8 cellular contexts compared by ENCODE assay signal in the genomic region with DNA sequence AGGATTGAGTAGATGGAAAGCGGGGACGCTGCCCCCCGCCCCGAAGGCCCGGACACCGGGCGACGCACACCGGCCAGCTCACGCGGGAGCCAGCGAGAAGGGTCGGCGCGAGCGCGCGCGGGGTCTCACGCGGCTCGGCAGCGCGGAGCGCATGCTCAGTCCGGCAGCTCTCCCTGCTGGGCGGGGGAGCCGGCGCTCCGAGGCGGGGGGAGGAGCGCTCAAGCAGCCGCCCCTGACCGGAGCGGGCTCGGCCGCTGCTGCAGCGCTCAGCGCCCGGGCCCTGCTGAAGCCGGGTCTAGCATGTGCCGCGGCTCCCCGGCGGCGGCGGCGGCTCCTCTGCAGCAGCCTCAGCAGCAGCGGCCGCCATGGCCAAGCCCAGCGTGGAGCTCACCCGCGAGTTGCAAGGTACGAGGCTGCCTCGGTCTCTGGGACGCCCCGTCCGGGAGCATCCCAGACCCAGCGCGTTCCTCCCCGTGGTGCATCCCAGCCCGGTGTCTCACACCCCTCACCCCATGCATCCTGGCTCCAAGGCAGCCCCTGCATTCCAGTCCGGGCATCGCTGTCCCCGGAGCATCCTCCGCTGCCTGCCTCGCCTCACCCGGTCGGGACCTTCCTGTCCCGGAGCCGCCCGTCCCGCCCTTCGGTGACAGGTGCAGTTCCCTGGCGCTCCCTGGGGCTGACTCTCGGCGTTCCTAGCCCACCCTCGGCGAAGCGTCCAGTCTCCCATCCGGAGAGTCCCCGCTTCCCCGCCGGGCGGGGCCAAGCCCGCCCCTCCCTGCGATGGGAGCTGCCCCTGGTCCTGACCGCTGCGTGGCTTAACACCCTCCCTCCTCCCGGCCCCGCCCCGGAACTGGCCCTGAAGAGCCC. TPM values are rescaled to one million over a fixed set of nuclear protein-coding genes. Genes with fewer than 3 reads are reported as not detected.
DNase-seq lines count a peak whose midpoint lies in the region; ATAC-seq and TF ChIP-seq lines count a peak whose summit lies in the region.

CARMIL3 (plus strand) TSS at position 221 of the 867 bp plus-strand sequence; CDS start at position 366, 145 bp downstream.

- H3K27ac Mint-ChIP-seq in stimulated activated effector memory CD8-positive, alpha-beta T cell treated with anti-CD3 and anti-CD28 coated beads, Interleukin-12 subunit alpha, Interleukin-12 subunit beta, amount 100 ng/mL, for 72 hours: peak within 1 kb of the TSS; percentile 88

- H3K9me3 Mint-ChIP-seq in stimulated activated effector memory CD8-positive, alpha-beta T cell treated with anti-CD3 and anti-CD28 coated beads, Interleukin-12 subunit alpha, Interleukin-12 subunit beta, amount 100 ng/mL, for 72 hours: no peaks in the 10 kb centered on the region

- H3K4me1 ChIP-seq in BLaER1 treated with 17β-estradiol and CSF1 and Interleukin-3, amounts not matched to agents 10 nM and 100 nM: peaks cover 35 to 56% (median 43%) of the 10 kb centered on the region in 10 experiments
- H3K4me1 ChIP-seq in mononuclear cell (ENCODE audit: insufficient read depth, low read length): peaks cover 45% of the 10 kb centered on the region

- DNase-seq in NCI-H774 (lab: John Stamatoyannopoulos, UW) (peak; percentile 72), activated T-cell treated with anti-CD3 and anti-CD28 coated beads for 1 hour (ENCODE audit: low read depth) (peak; percentile 46), epithelial cell of esophagus (ENCODE audit: low read depth) (peak; percentile 50)
- peak; percentile 59 to 86 for DNase-seq in stimulated activated effector memory CD8-positive, alpha-beta T cell treated with anti-CD3 and anti-CD28 coated beads, Interleukin-12 subunit alpha, Interleukin-12 subunit beta, amount 100 ng/mL, for 72 hours (ENCODE audit: low spot score in 2 of 2)

- H3K36me3 Mint-ChIP-seq in stimulated activated effector memory CD8-positive, alpha-beta T cell treated with anti-CD3 and anti-CD28 coated beads, Interleukin-12 subunit alpha, Interleukin-12 subunit beta, amount 100 ng/mL, for 72 hours: peaks cover 12% of the 10 kb centered on the region

- TF ChIP-seq CTCF in epithelial cell of esophagus (IDR thresholded peaks at IDR 0.05; ENCODE audit: insufficient read depth, low read depth, low read length, missing control alignments): no peak

- peak within 1 kb of the TSS; percentile 68 to 79 (median 71) for H3K4me3 ChIP-seq in BLaER1 treated with 17β-estradiol and CSF1 and Interleukin-3, amounts not matched to agents 10 nM and 100 nM
- H3K4me3 ChIP-seq in epithelial cell of esophagus (ENCODE audit: low read length): peak within 1 kb of the TSS; percentile 40
- peak within 1 kb of the TSS; percentile 44 for H3K4me3 ChIP-seq in mononuclear cell (ENCODE audit: low read length)

- peak within 1 kb of the TSS; percentile 96 to 100 (median 100) for H3K4me2 ChIP-seq in BLaER1 treated with 17β-estradiol and CSF1 and Interleukin-3, amounts not matched to agents 10 nM and 100 nM

- no peaks in the 10 kb centered on the region for H3K9me3 ChIP-seq in BLaER1 treated with 17β-estradiol and CSF1 and Interleukin-3, amounts not matched to agents 10 nM and 100 nM (replicated peaks in 1 of 11)
- H3K9me3 ChIP-seq in mononuclear cell (ENCODE audit: low read depth, low read length): no peaks in the 10 kb centered on the region

- H4K20me1 ChIP-seq in BLaER1 treated with 17β-estradiol and CSF1 and Interleukin-3, amounts not matched to agents 10 nM and 100 nM: peaks cover 0 to 18% (median 0%) of the 10 kb centered on the region in 11 experiments; a peak in 8 of 22 replicates

- peaks cover 4 to 28% (median 21%) of the 10 kb centered on the region in 11 experiments; a peak in 16 of 22 replicates for H3K27me3 ChIP-seq in BLaER1 treated with 17β-estradiol and CSF1 and Interleukin-3, amounts not matched to agents 10 nM and 100 nM
- H3K27me3 ChIP-seq in mononuclear cell (ENCODE audit: insufficient read depth, low read length): peaks cover 8% of the 10 kb centered on the region

- H3K36me3 ChIP-seq in BLaER1 treated with 17β-estradiol and CSF1 and Interleukin-3, amounts not matched to agents 10 nM and 100 nM: no peaks in the 10 kb centered on the region

- peak within 1 kb of the TSS; percentile 38 to 84 (median 69); a peak in 20 of 22 replicates for H3K27ac ChIP-seq in BLaER1 treated with 17β-estradiol and CSF1 and Interleukin-3, amounts not matched to agents 10 nM and 100 nM

- ATAC-seq in GM19035 (IDR thresholded peaks at IDR 0.05; ENCODE audit: unreplicated experiment): peak; percentile 77
- ATAC-seq in HG03354 (IDR thresholded peaks at IDR 0.05; ENCODE audit: poor library complexity, severe bottlenecking, unreplicated experiment): peak; percentile 83
- ATAC-seq in stimulated activated effector memory CD8-positive, alpha-beta T cell treated with anti-CD3 and anti-CD28 coated beads, Interleukin-12 subunit alpha, Interleukin-12 subunit beta, amount 100 ng/mL, for 72 hours: peak; percentile 69

- H3K4me1 Mint-ChIP-seq in stimulated activated effector memory CD8-positive, alpha-beta T cell treated with anti-CD3 and anti-CD28 coated beads, Interleukin-12 subunit alpha, Interleukin-12 subunit beta, amount 100 ng/mL, for 72 hours: peaks cover 31% of the 10 kb centered on the region

- peak within 1 kb of the TSS; percentile 68 to 83 (median 77) for H3K9ac ChIP-seq in BLaER1 treated with 17β-estradiol and CSF1 and Interleukin-3, amounts not matched to agents 10 nM and 100 nM

- H3K4me3 Mint-ChIP-seq in stimulated activated effector memory CD8-positive, alpha-beta T cell treated with anti-CD3 and anti-CD28 coated beads, Interleukin-12 subunit alpha, Interleukin-12 subunit beta, amount 100 ng/mL, for 72 hours: peak within 1 kb of the TSS; percentile 77

RNA-seq across cellular contexts. Expression of gene CARMIL3, which starts in this region (rescaled TPM):
- total RNA-seq in mononuclear cell: 0.52 TPM

Comparison
In these comparisons a context has a peak if more than half of its experiments do, and no peak if none do; other contexts are left out.
1. Peak in every context shown above with its lines: DNase-seq, ATAC-seq, H3K4me3 ChIP-seq and H3K27ac ChIP-seq.